8 cellular contexts compared by ENCODE assay signal in genomic region chr12:6470375-6471163, GRCh38. TPM values are rescaled to one million over a fixed set of nuclear protein-coding genes. Genes with fewer than 3 reads are reported as not detected.
DNase-seq lines count a peak whose midpoint lies in the region; ATAC-seq and TF ChIP-seq lines count a peak whose summit lies in the region.

TSS of gene VAMP1 (minus strand) at chr12:6470677. CDS start at chr12:6470531, 146 bp downstream.

- POLR2A ChIA-PET in activated B cell treated with CpG ODN at 0.5 μM for 24 hours (lab: Charles Lee): interaction anchor here (0.6 to 4.2 kb wide), 33 partner anchors 10 to 1465 kb away, joined by 3 to 104 read pairs (median 5); partner anchors contain the start of genes CD27, CDCA3, COPS7A and GAPDH

- CTCF ChIA-PET in activated B cell treated with CpG ODN at 0.5 μM for 24 hours (lab: Charles Lee): interaction anchor here (1.0 to 4.6 kb wide), 9 partner anchors 9 to 421 kb away, joined by 3 to 41 read pairs (median 4); partner anchors contain the start of gene MRPL51

- H3K36me3 Mint-ChIP-seq in activated B cell treated with CpG ODN at 0.5 μM for 24 hours (ENCODE audit: low read depth): peaks cover 26% of the 10 kb centered on the region

- DNase-seq in AG08395 (ENCODE audit: low spot score) (peak; percentile 98), NCI-H345 (lab: John Stamatoyannopoulos, UW) (peak; percentile 98), activated B cell treated with CpG ODN at 0.5 μM for 24 hours (peak; percentile 96), caudate nucleus (lab: John Stamatoyannopoulos, UW) (peak; percentile 80 to 100 (median 99)), inferior parietal cortex (ENCODE audit: extremely low spot score) (peak; percentile 94)
- DNase-seq in stimulated activated CD4-positive, alpha-beta T cell treated with anti-CD3 and anti-CD28 coated beads, Interleukin-12 subunit alpha, Interleukin-12 subunit beta, amount 100 ng/mL, for 24 hours (ENCODE audit: low read depth in 2 of 2): peak; percentile 95 to 98

- peak within 1 kb of the TSS; percentile 97 for H3K27ac ChIP-seq in caudate nucleus (ENCODE audit: low read depth, low read length)

- peak; percentile 86 for ATAC-seq in HG03196 (IDR thresholded peaks at IDR 0.05; ENCODE audit: unreplicated experiment)
- peak; percentile 93 for ATAC-seq in activated B cell treated with CpG ODN at 0.5 μM for 24 hours (ENCODE audit: low read depth)

- no peak for TF ChIP-seq CTCF in activated B cell treated with CpG ODN at 0.5 μM for 24 hours (IDR thresholded peaks at IDR 0.05)

- in situ Hi-C loops in GM18951 (cut with MboI; ENCODE audit: low sequenced_read_pairs, unreplicated experiment): no loop called here

- intact Hi-C loops in activated B cell treated with CpG ODN at 0.5 μM for 24 hours (cut with micrococcal nuclease): loop anchor here (1.0 to 5.0 kb wide), 8 partner anchors 8 to 193 kb away; partner anchors contain the start of genes GAPDH, IFFO1 and MRPL51

- peaks cover 48% of the 10 kb centered on the region for H3K4me1 Mint-ChIP-seq in activated B cell treated with CpG ODN at 0.5 μM for 24 hours

- H3K9me3 Mint-ChIP-seq in activated B cell treated with CpG ODN at 0.5 μM for 24 hours: no peaks in the 10 kb centered on the region

- peak within 1 kb of the TSS; percentile 94 for H3K27ac Mint-ChIP-seq in activated B cell treated with CpG ODN at 0.5 μM for 24 hours

- TF ChIP-seq POLR2A in GM18951 (IDR thresholded peaks at IDR 0.05; ENCODE audit: extremely low read depth, insufficient read depth, insufficient read length): peak; percentile 100

- peak within 1 kb of the TSS; percentile 92 for H3K4me3 Mint-ChIP-seq in activated B cell treated with CpG ODN at 0.5 μM for 24 hours

- H3K27me3 Mint-ChIP-seq in activated B cell treated with CpG ODN at 0.5 μM for 24 hours: no peaks in the 10 kb centered on the region

RNA-seq across cellular contexts. Expression of gene VAMP1, which starts in this region (rescaled TPM):
- total RNA-seq in activated B cell treated with CpG ODN at 0.5 μM for 24 hours: 32.9 and 34.5 TPM in 2 replicates

Comparison
In these comparisons a context has a peak if more than half of its experiments do, and no peak if none do; other contexts are left out.
1. Peak in every context shown above with its lines: DNase-seq, ATAC-seq and H3K27ac ChIP-seq.